26 cellular contexts compared by ENCODE assay signal in the genomic region with DNA sequence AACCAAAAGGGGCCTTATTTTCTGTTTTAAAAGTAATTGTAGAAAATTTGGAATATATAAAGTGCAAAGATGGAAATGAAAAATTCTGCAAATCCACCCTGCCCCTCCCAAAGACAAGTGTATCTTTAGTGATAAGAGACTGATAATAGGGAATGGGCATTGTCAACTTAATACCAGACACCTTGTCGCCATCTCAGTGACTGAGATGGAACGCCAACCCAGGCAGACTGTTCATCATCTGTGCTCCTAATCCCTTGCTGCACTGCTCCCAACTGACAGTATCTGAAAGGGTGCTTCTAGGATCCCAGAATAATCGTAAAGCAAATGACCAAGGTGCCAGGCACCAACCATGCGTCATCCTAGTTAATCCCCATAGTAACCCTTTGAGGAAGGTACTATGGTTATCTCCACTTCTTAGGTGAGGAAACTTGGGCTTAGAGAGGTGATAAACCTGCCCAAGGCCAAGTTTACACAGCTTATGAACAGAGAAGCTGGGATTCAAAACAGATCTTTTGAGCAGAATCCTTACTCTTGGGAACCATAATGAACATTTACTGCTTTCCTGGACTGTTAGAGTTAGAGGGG.
"Had no signal": no experiment of that assay in that cellular context is flagged by ENCODE, and none has a peak within 500 bp of the region (broad histone marks: within the 10 kb centered on the region; RNA-seq: fewer than 3 reads in every experiment).

No MANE protein-coding gene starts in this region.

- H3K27ac ChIP-seq: left ventricle myocardium inferior, pancreas, right atrium auricular region, right lobe of liver, stomach, testis, thyroid gland, uterus had no signal

- H3K27me3 Mint-ChIP-seq: type B pancreatic cell had no signal

- H3K36me3 ChIP-seq: heart left ventricle, left ventricle myocardium inferior, pancreas, right atrium auricular region, right lobe of liver, stomach, thyroid gland, uterus had no signal

- H3K27me3 ChIP-seq: heart left ventricle, pancreas, right atrium auricular region, right lobe of liver, stomach, testis, thyroid gland, uterus had no signal

- H3K4me1 ChIP-seq: heart left ventricle, left ventricle myocardium inferior, pancreas, right atrium auricular region, right lobe of liver, testis, uterus had no signal

- H3K4me3 ChIP-seq: heart left ventricle, left ventricle myocardium inferior, lung, mucosa of descending colon, pancreas, right atrium auricular region, right lobe of liver, stomach, testis, thyroid gland, uterus had no signal

- H3K36me3 Mint-ChIP-seq: naive thymus-derived CD4-positive, alpha-beta T cell; natural killer cell treated with Interleukin-12 subunit alpha and Interleukin-12 subunit beta and Interleukin-15 and Interleukin-18, amount 100 ng/mL, for 72 hours had no signal

- DNase-seq: heart left ventricle; islet precursor cell; left ventricle myocardium inferior; mesendoderm; midbrain; mucosa of descending colon; naive thymus-derived CD4-positive, alpha-beta T cell; nucleus accumbens; pancreas; right lobe of liver; stimulated activated CD4-positive, alpha-beta T cell treated with anti-CD3 and anti-CD28 coated beads, Interleukin-12 subunit alpha, Interleukin-12 subunit beta, amount 100 ng/mL, for 4 hours; stimulated activated CD4-positive, alpha-beta T cell treated with anti-CD3 and anti-CD28 coated beads, Interleukin-15, amount 100 ng/mL, for 24 hours; stimulated activated CD4-positive, alpha-beta T cell treated with anti-CD3 and anti-CD28 coated beads, Interleukin-2, amount 100 ng/mL, for 24 hours; stimulated activated CD4-positive, alpha-beta T cell treated with anti-CD3 and anti-CD28 coated beads, Interleukin-4, amount 100 ng/mL, for 1 hour; stimulated activated naive B cell treated with anti-CD40 and anti-IgM and Interleukin-4, amounts not matched to agents 10 μg/mL and 1 μg/mL and 100 μg/mL, for 72 hours; stimulated activated naive CD8-positive, alpha-beta T cell treated with anti-CD3 and anti-CD28 coated beads, Interleukin-15, Interleukin-2, amounts not matched to agents 100 U/mL and 50 U/mL, for 24 hours; stomach; testis; thyroid gland; uterus had no signal

- H3K9me3 ChIP-seq: heart left ventricle, left ventricle myocardium inferior, mucosa of descending colon, pancreas, right atrium auricular region, right lobe of liver, testis, thyroid gland, uterus had no signal

- H3K4me3 Mint-ChIP-seq: naive thymus-derived CD4-positive, alpha-beta T cell; natural killer cell treated with Interleukin-12 subunit alpha and Interleukin-12 subunit beta and Interleukin-15 and Interleukin-18, amount 100 ng/mL, for 72 hours; neural crest cell; stimulated activated naive B cell treated with anti-CD40 and anti-IgM and Interleukin-4, amounts not matched to agents 10 μg/mL and 1 μg/mL and 100 μg/mL, for 72 hours; type B pancreatic cell had no signal

- H3K4me1 Mint-ChIP-seq: neural crest cell; stimulated activated naive B cell treated with anti-CD40 and anti-IgM and Interleukin-4, amounts not matched to agents 10 μg/mL and 1 μg/mL and 100 μg/mL, for 72 hours had no signal

- H3K27ac Mint-ChIP-seq: naive thymus-derived CD4-positive, alpha-beta T cell; natural killer cell treated with Interleukin-12 subunit alpha and Interleukin-12 subunit beta and Interleukin-15 and Interleukin-18, amount 100 ng/mL, for 72 hours; progenitor cell of endocrine pancreas; stimulated activated naive B cell treated with anti-CD40 and anti-IgM and Interleukin-4, amounts not matched to agents 10 μg/mL and 1 μg/mL and 100 μg/mL, for 72 hours; type B pancreatic cell had no signal
